Comparison of ENCODE assay signal across 20 cellular contexts in genomic region chr20:53292347-53292746, GRCh38.
DNase-seq lines count a peak whose midpoint lies in the region; ATAC-seq, FAIRE-seq and TF ChIP-seq lines count a peak whose summit lies in the region.
"Had no signal": no experiment of that assay in that cellular context is flagged by ENCODE, and none has a peak within 500 bp of the region (broad histone marks: within the 10 kb centered on the region; RNA-seq: fewer than 3 reads in every experiment).

No MANE protein-coding gene starts in this region.

- CTCF ChIA-PET in HepG2 (lab: Yijun Ruan, JAX; ENCODE audit: low intra/inter-chr PET ratio, low total read pairs) = no interaction called here
- CTCF ChIA-PET in K562 (lab: Yijun Ruan, JAX; ENCODE audit: low intra/inter-chr PET ratio) = no interaction called here

- no peak for TF ChIP-seq CTCF in HepG2 (CRISPR knock-in tag; IDR thresholded peaks at IDR 0.05)
- no peak for TF ChIP-seq CTCF in right lobe of liver (IDR thresholded peaks at IDR 0.05)
- TF ChIP-seq CTCF in K562 (IDR thresholded peaks at IDR 0.05 in 2 of 3, conservative IDR thresholded peaks at IDR 0.05 in 1 of 3; ENCODE audit: insufficient read depth in 2 of 3, low read depth in 1 of 3, low read length in 3 of 3) = no peak

- H3K4me2 ChIP-seq in HepG2 (ENCODE audit: low read depth, low read length) (no peak overlapping the region), K562 (ENCODE audit: insufficient read depth, low read length) (no peak overlapping the region)
- H3K4me2 ChIP-seq: A549; BLaER1 treated with 17β-estradiol and CSF1 and Interleukin-3, amounts not matched to agents 10 nM and 100 nM had no signal

- H3K27me3 ChIP-seq in HepG2 (ENCODE audit: control insufficient read depth in 1 of 2, insufficient read depth in 2 of 2, low read length in 2 of 2) (no peaks in the 10 kb centered on the region; a peak in 1 of 5 replicates), right lobe of liver (no peaks in the 10 kb centered on the region), K562 (ENCODE audit: control insufficient read depth in 2 of 2, insufficient read depth in 2 of 2, low read length in 2 of 2) (no peaks in the 10 kb centered on the region)
- H3K27me3 ChIP-seq: BLaER1 treated with 17β-estradiol and CSF1 and Interleukin-3, amounts not matched to agents 10 nM and 100 nM had no signal

- TF ChIP-seq POLR2A in HepG2 (IDR thresholded peaks at IDR 0.05; ENCODE audit: insufficient read depth in 1 of 2, low read depth in 2 of 2, low read length in 2 of 2) (no peak), right lobe of liver (IDR thresholded peaks at IDR 0.05) (no peak), K562 (conservative IDR thresholded peaks at IDR 0.05) (no peak)

- no peaks in the 10 kb centered on the region for H3K9me1 ChIP-seq in K562 (ENCODE audit: control insufficient read depth, insufficient read depth, low read length)

- POLR2A ChIA-PET in HepG2 (lab: Yijun Ruan, JAX) (no interaction called here), K562 (lab: Yijun Ruan, JAX) (no interaction called here)

- no peaks in the 10 kb centered on the region for H3K9me3 ChIP-seq in HepG2 (ENCODE audit: low read length)
- no peaks in the 10 kb centered on the region for H3K9me3 ChIP-seq in right lobe of liver
- no peaks in the 10 kb centered on the region for H3K9me3 ChIP-seq in K562 (replicated peaks; ENCODE audit: control insufficient read depth, insufficient read depth, low read depth, low read length)
- H3K9me3 ChIP-seq: A549; BLaER1 treated with 17β-estradiol and CSF1 and Interleukin-3, amounts not matched to agents 10 nM and 100 nM; Caco-2 had no signal

- H4K20me1 ChIP-seq in HepG2 (ENCODE audit: insufficient read depth, low read length) (no peaks in the 10 kb centered on the region), K562 (replicated peaks; ENCODE audit: control insufficient read depth, insufficient read depth, low read length) (no peaks in the 10 kb centered on the region)
- H4K20me1 ChIP-seq: BLaER1 treated with 17β-estradiol and CSF1 and Interleukin-3, amounts not matched to agents 10 nM and 100 nM had no signal

- WGBS in HepG2 (ENCODE audit: low lambda C conversion rate) = 2% methylated on average over 1 of the region's 1 CpG
- WGBS in right lobe of liver (ENCODE audit: insufficient coverage, low coverage, low lambda C conversion rate, missing lambda C conversion rate) = 100% methylated on average over 1 of the region's 1 CpG
- WGBS in K562 (ENCODE audit: insufficient coverage, low coverage, missing lambda C conversion rate) = 13% methylated on average over 1 of the region's 1 CpG

- no peaks in the 10 kb centered on the region for H3K36me3 ChIP-seq in HepG2 (replicated peaks in 1 of 2; ENCODE audit: control insufficient read depth in 1 of 2, insufficient read depth in 2 of 2, low read length in 2 of 2)
- no peaks in the 10 kb centered on the region for H3K36me3 ChIP-seq in right lobe of liver
- no peaks in the 10 kb centered on the region for H3K36me3 ChIP-seq in K562 (ENCODE audit: control insufficient read depth, insufficient read depth, low read length)
- H3K36me3 ChIP-seq: BLaER1 treated with 17β-estradiol and CSF1 and Interleukin-3, amounts not matched to agents 10 nM and 100 nM had no signal

- H3K27ac ChIP-seq in HepG2 (ENCODE audit: extremely low read length, insufficient read depth, low read length) (no peak overlapping the region), right lobe of liver (no peak overlapping the region), K562 (ENCODE audit: extremely low read depth, low read depth, low read length) (no peak overlapping the region)
- H3K27ac ChIP-seq: 22Rv1; A549; BLaER1 treated with 17β-estradiol and CSF1 and Interleukin-3, amounts not matched to agents 10 nM and 100 nM; C4-2B had no signal

- BruUV-seq in HepG2 (replicated peaks; lab: Mats Ljungman, UMichigan) (no TSS peak), K562 (replicated peaks; lab: Mats Ljungman, UMichigan) (no TSS peak)

- no peaks in the 10 kb centered on the region for H3K79me2 ChIP-seq in HepG2 (ENCODE audit: insufficient read depth, low read length)
- H3K79me2 ChIP-seq in K562 (ENCODE audit: control insufficient read depth, insufficient read depth, low read length) = no peaks in the 10 kb centered on the region

- DNase-seq in HepG2 (ENCODE audit: low spot score) (no peak), right lobe of liver (no peak), K562 (ENCODE audit: extremely low read depth in 1 of 4, low spot score in 3 of 4) (no peak), iPS-NIHi7 (ENCODE audit: extremely low spot score) (no peak), kidney tubule cell (ENCODE audit: low spot score) (no peak)
- DNase-seq: AML-193; Caco-2; Calu3; CD4-positive, alpha-beta T cell; CD8-positive, alpha-beta T cell; DMS79 treated with DMSO at 0.1 percent for 48 hours; GF-D8 had no signal

- H3K9ac ChIP-seq in HepG2 (ENCODE audit: insufficient read depth, low read depth, low read length) (no peak overlapping the region), K562 (ENCODE audit: insufficient read depth in 1 of 2, low read depth in 2 of 2, low read length in 2 of 2) (no peak overlapping the region)
- H3K9ac ChIP-seq: BLaER1 treated with 17β-estradiol and CSF1 and Interleukin-3, amounts not matched to agents 10 nM and 100 nM had no signal

- FAIRE-seq in HepG2 (lab: Jason Lieb, UNC) (no peak), K562 (lab: Jason Lieb, UNC) (no peak)
- FAIRE-seq: A549, D721Med, G401.6, GM12891, GM19239 had no signal

- ATAC-seq in HepG2 (no peak), right lobe of liver (no peak), K562 (no peak)
- ATAC-seq: CD8-positive, alpha-beta T cell had no signal

- in situ Hi-C loops in HepG2 (cut with HindIII; ENCODE audit: extremely low pct_ligation_motif_present, low pct_unique_long_range_greater_than_20kb) = no loop called here
- in situ Hi-C loops in K562 (cut with MboI) = no loop called here

- intact Hi-C loops in HepG2 (cut with micrococcal nuclease; ENCODE audit: unreplicated experiment) = no loop called here
- intact Hi-C loops in right lobe of liver (cut with DNase I) = no loop called here
- intact Hi-C loops in K562 (cut with micrococcal nuclease) = no loop called here

- no peak for TF ChIP-seq EP300 in HepG2 (IDR thresholded peaks at IDR 0.05; ENCODE audit: low read depth in 2 of 2, low read length in 2 of 2)
- TF ChIP-seq EP300 in HepG2 (CRISPR knock-in tag; IDR thresholded peaks at IDR 0.05; ENCODE audit: borderline replicate concordance) = no peak
- TF ChIP-seq EP300 in K562 (IDR thresholded peaks at IDR 0.05; ENCODE audit: low read length) = no peak

- H2AFZ ChIP-seq in HepG2 (ENCODE audit: low read length) (no peak overlapping the region), K562 (ENCODE audit: low read depth, low read length) (no peak overlapping the region)

- no peak for TF ChIP-seq RAD21 in HepG2 (CRISPR knock-in tag; IDR thresholded peaks at IDR 0.05)
- no peak for TF ChIP-seq RAD21 in K562 (CRISPR knock-in tag; conservative IDR thresholded peaks at IDR 0.05 in 1 of 2, IDR thresholded peaks at IDR 0.05 in 1 of 2)

- H3K4me3 ChIP-seq in HepG2 (replicated peaks in 1 of 3; ENCODE audit: insufficient read depth in 1 of 3, low read depth in 2 of 3, low read length in 3 of 3) = no peak overlapping the region
- no peak overlapping the region for H3K4me3 ChIP-seq in right lobe of liver
- no peak overlapping the region for H3K4me3 ChIP-seq in K562
- H3K4me3 ChIP-seq: A549; BLaER1 treated with 17β-estradiol and CSF1 and Interleukin-3, amounts not matched to agents 10 nM and 100 nM had no signal

- H3K4me1 ChIP-seq in HepG2 (ENCODE audit: insufficient read depth, low read length) (no peaks in the 10 kb centered on the region), right lobe of liver (no peaks in the 10 kb centered on the region), K562 (replicated peaks in 1 of 2; ENCODE audit: control insufficient read depth in 2 of 2, insufficient read depth in 2 of 2, low read length in 2 of 2) (peaks cover 0 to 30% of the 10 kb centered on the region in 2 experiments; a peak in 2 of 5 replicates)
- H3K4me1 ChIP-seq: A549; BLaER1 treated with 17β-estradiol and CSF1 and Interleukin-3, amounts not matched to agents 10 nM and 100 nM; Caco-2 had no signal

TF ChIP-seq in HepG2, 621 proteins besides CTCF, POLR2A, EP300 and RAD21:
- peak; percentile 77 for TF ChIP-seq ZNF121 (CRISPR knock-in tag; IDR thresholded peaks at IDR 0.05)
- TF ChIP-seq ZNF367 (CRISPR knock-in tag; IDR thresholded peaks at IDR 0.05; ENCODE audit: borderline replicate concordance) = no peak

TF ChIP-seq in K562, 482 proteins besides CTCF, POLR2A, EP300 and RAD21 (continues in another document):
- TF ChIP-seq CEBPB (tag; IDR thresholded peaks at IDR 0.05) (no peak), RBM25 (IDR thresholded peaks at IDR 0.05; ENCODE audit: low read depth, low read length, severe bottlenecking) (peak; percentile 22), POLR2G (IDR thresholded peaks at IDR 0.05; ENCODE audit: low read depth, low read length) (no peak), ZNF592 (IDR thresholded peaks at IDR 0.05) (no peak), BCOR (IDR thresholded peaks at IDR 0.05) (peak; percentile 24; the same call in 1 of the 2 replicates), EP400 (IDR thresholded peaks at IDR 0.05) (no peak)

Comparison
In these comparisons a context has a peak if more than half of its experiments do, and no peak if none do; other contexts are left out.
1. Of the 241 proteins assayed by ChIP-seq in both HepG2 and K562: peak only in HepG2: none; only in K562: none; in both: ZNF121; in neither: 240.